In the genomic region with DNA sequence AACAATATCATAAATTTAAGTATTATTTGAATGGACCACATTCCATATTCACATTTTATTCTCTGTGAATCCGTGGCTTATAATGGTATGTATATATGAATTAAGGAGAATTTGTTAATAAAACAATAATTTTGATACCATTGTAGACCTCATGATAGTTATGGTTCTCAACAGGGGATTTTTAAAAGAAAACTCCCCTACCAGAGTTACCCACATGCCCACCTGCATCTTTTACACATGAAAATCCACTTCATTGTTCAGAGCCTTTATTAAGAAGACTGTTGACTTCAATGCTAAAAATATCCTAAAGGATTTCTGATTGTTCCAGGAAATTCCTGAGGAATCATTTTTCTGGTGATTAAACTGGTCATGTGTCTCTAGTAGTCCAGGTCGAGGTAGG, we compare ENCODE assay signal across 25 cellular contexts.
"Had no signal": no experiment of that assay in that cellular context is flagged by ENCODE, and none has a peak within 500 bp of the region (broad histone marks: within the 10 kb centered on the region; RNA-seq: fewer than 3 reads in every experiment).

No MANE protein-coding gene starts in this region.

- H3K9me3 ChIP-seq: mucosa of descending colon, right atrium auricular region, testis, tibial artery had no signal

- H3K4me2 ChIP-seq: neural progenitor cell, smooth muscle cell had no signal

- H3K79me2 ChIP-seq: parathyroid adenoma had no signal

- DNase-seq: dermis blood vessel endothelial cell; effector memory CD4-positive, alpha-beta T cell; erythroblast; hypothalamus; immature natural killer cell; islet precursor cell; kidney glomerular epithelial cell; mesenchymal stem cell; mucosa of descending colon; naive thymus-derived CD4-positive, alpha-beta T cell; stimulated activated CD4-positive, alpha-beta T cell treated with anti-CD3 and anti-CD28 coated beads, Interleukin-12 subunit alpha, Interleukin-12 subunit beta, amount 100 ng/mL, for 4 hours; stimulated activated CD4-positive, alpha-beta T cell treated with anti-CD3 and anti-CD28 coated beads, Interleukin-1b, Interleukin-23, amount 100 ng/mL, for 48 hours; stimulated activated CD4-positive, alpha-beta T cell treated with anti-CD3 and anti-CD28 coated beads, Interleukin-4, amount 100 ng/mL, for 1 hour; stimulated activated CD8-positive, alpha-beta memory T cell treated with anti-CD3 and anti-CD28 coated beads, Interleukin-4, amount 100 ng/mL, for 48 hours; stimulated activated naive CD8-positive, alpha-beta T cell treated with anti-CD3 and anti-CD28 coated beads, Interleukin-15, Interleukin-2, amounts not matched to agents 100 U/mL and 50 U/mL, for 24 hours; substantia nigra; testis; tibial artery had no signal

- H2AFZ ChIP-seq: neural progenitor cell, parathyroid adenoma had no signal

- H3K4me3 ChIP-seq: coronary artery, lung, mucosa of descending colon, neural progenitor cell, right atrium auricular region, smooth muscle cell, testis, tibial artery had no signal

- H3K27me3 ChIP-seq: neural progenitor cell, right atrium auricular region, testis, tibial artery had no signal

- H3K36me3 ChIP-seq: neural progenitor cell, right atrium auricular region, tibial artery had no signal

- H3K9ac ChIP-seq: neural progenitor cell, parathyroid adenoma had no signal

- H3K4me1 ChIP-seq: neural progenitor cell, parathyroid adenoma, right atrium auricular region, testis had no signal

- ATAC-seq: mucosa of descending colon; naive thymus-derived CD4-positive, alpha-beta T cell; sciatic nerve; stimulated activated naive CD8-positive, alpha-beta T cell treated with anti-CD3 and anti-CD28 coated beads, Interleukin-15, Interleukin-2, amounts not matched to agents 100 U/mL and 50 U/mL, for 24 hours had no signal

- H3K27ac ChIP-seq: coronary artery, neural progenitor cell, parathyroid adenoma, right atrium auricular region, testis, tibial artery had no signal
